ENCODE assay signal across 12 cellular contexts in the genomic region with DNA sequence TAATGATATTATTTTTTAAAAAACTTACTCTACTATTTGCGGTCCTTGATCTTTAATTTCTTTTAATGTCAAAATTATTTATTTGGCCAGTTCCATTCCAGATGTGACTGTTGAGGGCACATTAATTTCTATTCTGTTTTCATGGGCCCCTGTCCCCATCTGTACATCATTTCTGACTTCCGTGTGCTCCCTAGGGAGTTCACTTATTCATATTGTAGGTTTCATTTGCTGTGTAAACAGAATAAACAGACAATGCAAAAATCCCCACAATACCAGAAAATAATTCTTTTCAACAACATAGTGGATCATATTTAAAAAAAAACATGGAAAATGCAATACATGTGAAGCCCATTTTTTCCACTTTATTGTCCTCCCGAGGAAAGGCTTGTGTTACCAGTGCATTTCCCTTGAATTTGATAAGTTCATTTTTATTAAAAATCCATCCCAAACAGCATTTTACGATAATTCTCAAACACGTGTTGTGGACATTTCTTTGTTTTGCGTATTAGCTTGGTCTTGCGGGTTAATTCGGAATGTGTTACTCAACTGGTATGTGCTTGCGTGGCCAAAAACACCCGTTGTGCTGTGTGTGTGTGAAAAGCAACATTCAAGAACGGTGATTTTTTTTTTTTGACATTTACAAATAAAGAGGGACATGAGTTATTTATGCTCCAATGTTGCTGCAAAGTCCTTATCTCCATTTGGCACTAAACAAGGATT.
DNase-seq lines count a peak whose midpoint lies in the region; ATAC-seq and TF ChIP-seq lines count a peak whose summit lies in the region.
"Had no signal": no experiment of that assay in that cellular context is flagged by ENCODE, and none has a peak within 500 bp of the region (broad histone marks: within the 10 kb centered on the region; RNA-seq: fewer than 3 reads in every experiment).

No MANE protein-coding gene starts in this region.

- 42% methylated on average over 11 of the region's 11 CpGs for WGBS in smooth muscle cell (ENCODE audit: low lambda C conversion rate)

- intact Hi-C loops in Right ventricle myocardium superior (cut with DNase I) = no loop called here

- no peaks in the 10 kb centered on the region for H3K79me2 ChIP-seq in smooth muscle cell (ENCODE audit: low read depth)

- H3K4me2 ChIP-seq in smooth muscle cell = peak overlapping the region; percentile 80
- H3K4me2 ChIP-seq: KMS-11 had no signal

- DNase-seq in NCI-H526 treated with DMSO at 0.1 percent for 48 hours (lab: John Stamatoyannopoulos, UW) = peak; percentile 26
- DNase-seq in smooth muscle cell (lab: John Stamatoyannopoulos, UW; ENCODE audit: unreplicated experiment) = no peak
- no peak for DNase-seq in Right ventricle myocardium superior
- DNase-seq in islet precursor cell = no peak
- DNase-seq in NCI-H146 treated with DMSO at 0.1 percent for 48 hours (lab: John Stamatoyannopoulos, UW; ENCODE audit: unreplicated experiment) = no peak
- DNase-seq: activated naive CD8-positive, alpha-beta T cell treated with anti-CD3 and anti-CD28 coated beads, Interleukin-2, amount 10 ng/mL, durations not matched to agents 7 days and 5 days; kidney; T1000 had no signal

- peaks cover 3% of the 10 kb centered on the region for H3F3A ChIP-seq in smooth muscle cell (ENCODE audit: low read depth)

- H3K9me3 ChIP-seq in smooth muscle cell (replicated peaks; ENCODE audit: low read depth) = no peaks in the 10 kb centered on the region

- H4K20me1 ChIP-seq in smooth muscle cell (ENCODE audit: low read depth) = no peaks in the 10 kb centered on the region

- no peaks in the 10 kb centered on the region for H3K36me3 ChIP-seq in smooth muscle cell (ENCODE audit: low read depth)

- peak overlapping the region; percentile 74 for H3K27ac ChIP-seq in smooth muscle cell (ENCODE audit: low read depth)
- H3K27ac ChIP-seq: coronary artery, KMS-11 had no signal

- H3K4me1 ChIP-seq in smooth muscle cell (ENCODE audit: low read depth) = peaks cover 5% of the 10 kb centered on the region

- peak overlapping the region; percentile 26 for H3K4me3 ChIP-seq in smooth muscle cell
- H3K4me3 ChIP-seq: coronary artery had no signal

- H2AFZ ChIP-seq in smooth muscle cell (ENCODE audit: low read depth) = no peak overlapping the region

- H3K9ac ChIP-seq in smooth muscle cell (ENCODE audit: low read depth) = peak overlapping the region; percentile 74
- H3K9ac ChIP-seq: KMS-11 had no signal

- ATAC-seq in GM18873 (IDR thresholded peaks at IDR 0.05; ENCODE audit: low FRiP score, unreplicated experiment) (peak; percentile 32), HG02588 (IDR thresholded peaks at IDR 0.05; ENCODE audit: unreplicated experiment) (peak; percentile 39), Right ventricle myocardium superior (ENCODE audit: poor library complexity) (no peak)

- H3K27me3 ChIP-seq in smooth muscle cell (ENCODE audit: low read depth) = no peaks in the 10 kb centered on the region

- TF ChIP-seq CTCF in smooth muscle cell (IDR thresholded peaks at IDR 0.05; ENCODE audit: borderline replicate concordance, insufficient read depth, poor library complexity, severe bottlenecking) = no peak
